19 cellular contexts compared by ENCODE assay signal in the genomic region with DNA sequence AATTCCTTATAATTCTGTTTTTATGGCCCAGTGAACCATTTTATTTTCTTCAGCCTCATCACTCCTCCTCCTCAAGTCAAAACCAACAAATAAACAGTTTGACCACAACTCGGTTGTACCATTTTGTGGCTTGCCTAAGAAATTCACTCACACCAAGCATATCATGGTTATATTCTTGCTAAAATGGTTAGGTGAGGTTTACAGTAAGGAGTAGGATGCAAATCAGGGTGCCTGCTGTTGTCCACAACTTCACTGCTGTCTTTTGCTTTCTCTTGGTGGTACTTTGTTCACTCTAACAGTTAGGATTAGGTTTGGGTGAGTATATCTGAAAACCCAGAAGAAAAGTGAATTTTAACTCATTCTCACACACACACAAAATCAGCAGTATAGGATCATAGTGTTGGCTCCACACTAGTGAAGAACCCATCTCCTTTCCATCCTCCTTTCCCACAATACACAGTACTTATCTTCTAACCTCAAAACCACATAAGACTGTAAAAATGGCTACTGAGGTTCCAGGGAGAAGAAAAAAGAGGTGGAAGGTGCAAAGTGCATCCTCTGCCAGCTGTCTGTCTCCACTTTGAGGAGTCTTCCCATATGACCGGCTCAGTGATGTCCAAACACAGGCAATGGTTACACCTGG.
"Had no signal": no experiment of that assay in that cellular context is flagged by ENCODE, and none has a peak within 500 bp of the region (broad histone marks: within the 10 kb centered on the region; RNA-seq: fewer than 3 reads in every experiment).

No MANE protein-coding gene starts in this region.

- H3K36me3 ChIP-seq: esophagus muscularis mucosa, gastroesophageal sphincter, heart left ventricle, left lung, lower lobe of right lung had no signal

- H3K36me3 Mint-ChIP-seq: mesothelial cell of epicardium; naive B cell; naive thymus-derived CD8-positive, alpha-beta T cell had no signal

- DNase-seq: dermis blood vessel endothelial cell; dorsolateral prefrontal cortex; effector CD4-positive, alpha-beta T cell; effector memory CD4-positive, alpha-beta T cell; heart left ventricle; hippocampal formation; left cardiac atrium; left lung; left ventricle myocardium superior; lower lobe of right lung; mesenchymal stem cell; mucosa of descending colon; naive B cell; naive thymus-derived CD8-positive, alpha-beta T cell had no signal

- H3K27me3 ChIP-seq: dorsolateral prefrontal cortex, esophagus muscularis mucosa, foreskin keratinocyte, gastroesophageal sphincter, heart left ventricle, left lung had no signal

- H3K4me1 ChIP-seq: esophagus muscularis mucosa, foreskin keratinocyte, gastroesophageal sphincter, heart left ventricle, left lung, lower lobe of right lung had no signal

- H3K27me3 Mint-ChIP-seq: naive B cell had no signal

- H3K4me3 Mint-ChIP-seq: mesothelial cell of epicardium; naive B cell; naive thymus-derived CD8-positive, alpha-beta T cell had no signal

- H3K4me3 ChIP-seq: coronary artery, dorsolateral prefrontal cortex, esophagus muscularis mucosa, gastroesophageal sphincter, heart left ventricle, left lung, lower lobe of right lung, mucosa of descending colon had no signal

- H3K27ac Mint-ChIP-seq: mesothelial cell of epicardium; naive B cell; naive thymus-derived CD8-positive, alpha-beta T cell had no signal

- H3K27ac ChIP-seq: coronary artery, dorsolateral prefrontal cortex, esophagus muscularis mucosa, foreskin keratinocyte, gastroesophageal sphincter, heart left ventricle, left lung, lower lobe of right lung had no signal

- H3K4me1 Mint-ChIP-seq: mesothelial cell of epicardium; naive B cell; naive thymus-derived CD8-positive, alpha-beta T cell had no signal

- H3K9me3 ChIP-seq: esophagus muscularis mucosa, gastroesophageal sphincter, lower lobe of right lung, mucosa of descending colon had no signal

- ATAC-seq: foreskin keratinocyte; gastroesophageal sphincter; heart left ventricle; left cardiac atrium; left lung; left ventricle myocardium superior; lower lobe of right lung; mucosa of descending colon; naive thymus-derived CD8-positive, alpha-beta T cell had no signal
